Comparison of ENCODE assay signal across 1 cellular context in genomic region chr16:1073262-1073558, GRCh38.
TF ChIP-seq lines count a peak whose summit lies in the region.

No MANE protein-coding gene starts in this region.

TF ChIP-seq in GM23338, 12 proteins besides CTCF, POLR2A, EP300 and RAD21 (continued from another document):
- TF ChIP-seq, protein P1, sequence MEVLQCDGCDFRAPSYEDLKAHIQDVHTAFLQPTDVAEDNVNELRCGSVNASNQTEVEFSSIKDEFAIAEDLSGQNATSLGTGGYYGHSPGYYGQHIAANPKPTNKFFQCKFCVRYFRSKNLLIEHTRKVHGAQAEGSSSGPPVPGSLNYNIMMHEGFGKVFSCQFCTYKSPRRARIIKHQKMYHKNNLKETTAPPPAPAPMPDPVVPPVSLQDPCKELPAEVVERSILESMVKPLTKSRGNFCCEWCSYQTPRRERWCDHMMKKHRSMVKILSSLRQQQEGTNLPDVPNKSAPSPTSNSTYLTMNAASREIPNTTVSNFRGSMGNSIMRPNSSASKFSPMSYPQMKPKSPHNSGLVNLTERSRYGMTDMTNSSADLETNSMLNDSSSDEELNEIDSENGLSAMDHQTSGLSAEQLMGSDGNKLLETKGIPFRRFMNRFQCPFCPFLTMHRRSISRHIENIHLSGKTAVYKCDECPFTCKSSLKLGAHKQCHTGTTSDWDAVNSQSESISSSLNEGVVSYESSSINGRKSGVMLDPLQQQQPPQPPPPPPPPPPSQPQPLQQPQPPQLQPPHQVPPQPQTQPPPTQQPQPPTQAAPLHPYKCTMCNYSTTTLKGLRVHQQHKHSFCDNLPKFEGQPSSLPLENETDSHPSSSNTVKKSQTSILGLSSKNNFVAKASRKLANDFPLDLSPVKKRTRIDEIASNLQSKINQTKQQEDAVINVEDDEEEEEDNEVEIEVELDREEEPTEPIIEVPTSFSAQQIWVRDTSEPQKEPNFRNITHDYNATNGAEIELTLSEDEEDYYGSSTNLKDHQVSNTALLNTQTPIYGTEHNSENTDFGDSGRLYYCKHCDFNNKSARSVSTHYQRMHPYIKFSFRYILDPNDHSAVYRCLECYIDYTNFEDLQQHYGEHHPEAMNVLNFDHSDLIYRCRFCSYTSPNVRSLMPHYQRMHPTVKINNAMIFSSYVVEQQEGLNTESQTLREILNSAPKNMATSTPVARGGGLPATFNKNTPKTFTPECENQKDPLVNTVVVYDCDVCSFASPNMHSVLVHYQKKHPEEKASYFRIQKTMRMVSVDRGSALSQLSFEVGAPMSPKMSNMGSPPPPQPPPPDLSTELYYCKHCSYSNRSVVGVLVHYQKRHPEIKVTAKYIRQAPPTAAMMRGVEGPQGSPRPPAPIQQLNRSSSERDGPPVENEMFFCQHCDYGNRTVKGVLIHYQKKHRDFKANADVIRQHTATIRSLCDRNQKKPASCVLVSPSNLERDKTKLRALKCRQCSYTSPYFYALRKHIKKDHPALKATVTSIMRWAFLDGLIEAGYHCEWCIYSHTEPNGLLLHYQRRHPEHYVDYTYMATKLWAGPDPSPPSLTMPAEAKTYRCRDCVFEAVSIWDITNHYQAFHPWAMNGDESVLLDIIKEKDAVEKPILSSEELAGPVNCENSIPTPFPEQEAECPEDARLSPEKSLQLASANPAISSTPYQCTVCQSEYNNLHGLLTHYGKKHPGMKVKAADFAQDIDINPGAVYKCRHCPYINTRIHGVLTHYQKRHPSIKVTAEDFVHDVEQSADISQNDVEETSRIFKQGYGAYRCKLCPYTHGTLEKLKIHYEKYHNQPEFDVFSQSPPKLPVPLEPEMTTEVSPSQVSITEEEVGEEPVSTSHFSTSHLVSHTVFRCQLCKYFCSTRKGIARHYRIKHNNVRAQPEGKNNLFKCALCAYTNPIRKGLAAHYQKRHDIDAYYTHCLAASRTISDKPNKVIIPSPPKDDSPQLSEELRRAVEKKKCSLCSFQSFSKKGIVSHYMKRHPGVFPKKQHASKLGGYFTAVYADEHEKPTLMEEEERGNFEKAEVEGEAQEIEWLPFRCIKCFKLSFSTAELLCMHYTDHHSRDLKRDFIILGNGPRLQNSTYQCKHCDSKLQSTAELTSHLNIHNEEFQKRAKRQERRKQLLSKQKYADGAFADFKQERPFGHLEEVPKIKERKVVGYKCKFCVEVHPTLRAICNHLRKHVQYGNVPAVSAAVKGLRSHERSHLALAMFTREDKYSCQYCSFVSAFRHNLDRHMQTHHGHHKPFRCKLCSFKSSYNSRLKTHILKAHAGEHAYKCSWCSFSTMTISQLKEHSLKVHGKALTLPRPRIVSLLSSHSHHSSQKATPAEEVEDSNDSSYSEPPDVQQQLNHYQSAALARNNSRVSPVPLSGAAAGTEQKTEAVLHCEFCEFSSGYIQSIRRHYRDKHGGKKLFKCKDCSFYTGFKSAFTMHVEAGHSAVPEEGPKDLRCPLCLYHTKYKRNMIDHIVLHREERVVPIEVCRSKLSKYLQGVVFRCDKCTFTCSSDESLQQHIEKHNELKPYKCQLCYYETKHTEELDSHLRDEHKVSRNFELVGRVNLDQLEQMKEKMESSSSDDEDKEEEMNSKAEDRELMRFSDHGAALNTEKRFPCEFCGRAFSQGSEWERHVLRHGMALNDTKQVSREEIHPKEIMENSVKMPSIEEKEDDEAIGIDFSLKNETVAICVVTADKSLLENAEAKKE (CRISPR knock-in tag; IDR thresholded peaks at IDR 0.05), result no peak
- no peak for TF ChIP-seq STAT1 (IDR thresholded peaks at IDR 0.05; ENCODE audit: unreplicated experiment)
- no peak for TF ChIP-seq NANOG (IDR thresholded peaks at IDR 0.05; ENCODE audit: borderline replicate concordance)
